1 cellular context compared by ENCODE assay signal in genomic region chr9:3968891-3969290, GRCh38.
TF ChIP-seq lines count a peak whose summit lies in the region.

No MANE protein-coding gene starts in this region.

TF ChIP-seq in HepG2, 621 proteins besides CTCF, POLR2A, EP300 and RAD21 (continued from another document):
- no peak for TF ChIP-seq ZNF646 (CRISPR knock-in tag; IDR thresholded peaks at IDR 0.05)
